ENCODE assay signal across 1 cellular context in the genomic region with DNA sequence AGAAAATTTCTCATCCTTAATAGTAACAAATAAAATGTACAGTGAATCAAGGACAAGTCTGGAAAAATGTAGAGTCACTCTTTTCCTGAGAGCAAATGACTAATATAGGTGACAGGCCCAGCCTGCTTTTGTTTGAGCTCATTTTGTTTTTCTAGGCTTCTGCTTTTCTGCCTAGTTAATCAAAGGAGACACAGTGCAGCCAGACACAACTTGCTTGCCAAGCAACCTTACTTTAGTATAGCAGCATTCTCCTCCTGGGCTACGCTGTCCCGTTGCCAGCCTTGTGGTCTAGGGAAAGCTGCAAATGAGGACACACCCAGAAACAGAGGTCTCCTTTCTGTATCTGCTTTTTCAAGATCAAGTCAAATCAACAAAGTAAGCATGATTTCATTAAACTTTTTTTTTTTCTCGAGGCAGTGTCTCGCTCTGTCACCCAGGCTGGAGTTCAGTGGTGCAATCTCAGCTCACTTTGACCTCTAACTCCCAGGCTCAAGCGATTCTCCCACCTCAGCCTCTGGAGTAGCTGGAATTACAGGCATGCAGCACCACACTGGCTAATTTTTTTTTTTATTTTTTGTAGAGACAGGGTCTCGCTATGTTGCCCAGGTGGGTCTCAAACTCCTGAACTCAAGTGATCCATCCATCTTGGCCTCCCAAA.
TF ChIP-seq lines count a peak whose summit lies in the region.

No MANE protein-coding gene starts in this region.

TF ChIP-seq in HEK293T, 16 proteins besides CTCF, POLR2A, EP300 and RAD21 (continued from another document):
- no peak for TF ChIP-seq NFRKB (IDR thresholded peaks at IDR 0.05)
- no peak for TF ChIP-seq SP1 (IDR thresholded peaks at IDR 0.05)
- TF ChIP-seq SUZ12 (IDR thresholded peaks at IDR 0.05): no peak
- no peak for TF ChIP-seq HDGF (IDR thresholded peaks at IDR 0.05; ENCODE audit: borderline replicate concordance)
- TF ChIP-seq TARDBP (IDR thresholded peaks at IDR 0.05): no peak
- no peak for TF ChIP-seq FOXA1 (IDR thresholded peaks at IDR 0.05)
- TF ChIP-seq ZNF384 (IDR thresholded peaks at IDR 0.05): no peak
- no peak for TF ChIP-seq ARNT (IDR thresholded peaks at IDR 0.05)
- no peak for TF ChIP-seq FOXK2 (IDR thresholded peaks at IDR 0.05)
- no peak for TF ChIP-seq BHLHE40 (IDR thresholded peaks at IDR 0.05; ENCODE audit: borderline replicate concordance)
TF ChIP-seq in HEK293T: peak in this region for 0.
